Comparison of ENCODE assay signal across 18 cellular contexts in genomic region chr3:25775936-25776335, GRCh38. TPM values are rescaled to one million over a fixed set of nuclear protein-coding genes. Genes with fewer than 3 reads are reported as not detected.
A peak's percentile ranks its signal among the peaks of the same experiment; 100 is the strongest.
DNase-seq lines count a peak whose midpoint lies in the region; ATAC-seq and TF ChIP-seq lines count a peak whose summit lies in the region.
"Had no signal": no experiment of that assay in that cellular context is flagged by ENCODE, and none has a peak within 500 bp of the region (broad histone marks: within the 10 kb centered on the region; RNA-seq: fewer than 3 reads in every experiment).

No MANE protein-coding gene starts in this region.

- peaks cover 21% of the 10 kb centered on the region for H4K20me1 ChIP-seq in BLaER1

- intact Hi-C loops in tibial artery (cut with DNase I; ENCODE audit: low total_unique reads), result no loop called here

- H3K4me1 ChIP-seq in BLaER1 (peaks cover 13% of the 10 kb centered on the region), tibial artery (peaks cover 0 to 5% (median under 1%) of the 10 kb centered on the region in 4 donors)
- H3K4me1 ChIP-seq: ascending aorta, thyroid gland had no signal

- ATAC-seq in GM18909 (IDR thresholded peaks at IDR 0.05; ENCODE audit: poor library complexity, unreplicated experiment) (peak; percentile 79), GM21786 (IDR thresholded peaks at IDR 0.05; ENCODE audit: unreplicated experiment) (peak; percentile 59), HG03378 (IDR thresholded peaks at IDR 0.05; ENCODE audit: unreplicated experiment) (peak; percentile 71)
- ATAC-seq: gastroesophageal sphincter, pancreas had no signal

- no peak for TF ChIP-seq CTCF in tibial artery (IDR thresholded peaks at IDR 0.05)

- H3K9me3 ChIP-seq in BLaER1 (peaks cover 76% of the 10 kb centered on the region), tibial artery (peaks cover 0 to 5% (median 0%) of the 10 kb centered on the region in 3 donors), MG63 (no peaks in the 10 kb centered on the region)
- H3K9me3 ChIP-seq: gastroesophageal sphincter, pancreas, thyroid gland had no signal

- H3K27ac ChIP-seq in BLaER1 (no peak overlapping the region), tibial artery (no peak overlapping the region)
- H3K27ac ChIP-seq: ascending aorta, gastroesophageal sphincter, pancreas, thyroid gland, VCaP had no signal

- peaks cover 83% of the 10 kb centered on the region for H3K36me3 ChIP-seq in BLaER1
- H3K36me3 ChIP-seq in tibial artery, result peaks cover 41 to 47% (median 43%) of the 10 kb centered on the region in 3 donors
- H3K36me3 ChIP-seq in MG63, result peaks cover 17% of the 10 kb centered on the region

- H3K27me3 ChIP-seq in BLaER1 (no peaks in the 10 kb centered on the region), tibial artery (no peaks in the 10 kb centered on the region), MG63 (no peaks in the 10 kb centered on the region)
- H3K27me3 ChIP-seq: ascending aorta, gastroesophageal sphincter, pancreas, thyroid gland had no signal

- DNase-seq in epidermal melanocyte (ENCODE audit: insufficient read length, low spot score) (no peak), tibial artery (no peak), NCI-H2107 treated with DMSO at 0.1 percent for 48 hours (lab: John Stamatoyannopoulos, UW; ENCODE audit: unreplicated experiment) (no peak), MG63 (no peak)
- DNase-seq: activated effector memory CD4-positive, alpha-beta T cell treated with anti-CD3 and anti-CD28 coated beads, Interleukin-2, amount 50 U/mL, for 16 hours; IMR-90; NK-92 treated with Interleukin-12 subunit alpha and Interleukin-12 subunit beta, amount 100 ng/mL, for 24 hours; pancreas; stimulated activated CD4-positive, alpha-beta T cell treated with anti-CD3 and anti-CD28 coated beads, Interleukin-2, amount 100 ng/mL, for 48 hours; stimulated activated CD8-positive, alpha-beta memory T cell treated with anti-CD3 and anti-CD28 coated beads, Interleukin-4, amount 100 ng/mL, for 48 hours; thyroid gland had no signal

- 0 out of 2 replicates have a peak overlapping the region, but pooled peaks have one; percentile 34 for H3K4me3 ChIP-seq in BLaER1
- H3K4me3 ChIP-seq in tibial artery, result no peak overlapping the region
- H3K4me3 ChIP-seq in MG63, result no peak overlapping the region
- H3K4me3 ChIP-seq: ascending aorta, gastroesophageal sphincter, pancreas, thyroid gland had no signal

- no peak overlapping the region for H3K4me2 ChIP-seq in BLaER1

- no peak overlapping the region for H3K9ac ChIP-seq in BLaER1

RNA-seq across cellular contexts. Expression of gene NGLY1, which starts 7.3 kb away (rescaled TPM):
- total RNA-seq in MG63 (2014; rRNA removed; shearing (Covaris generic); ENCODE audit: low replicate concordance), result 27.4 and 32.0 TPM in 2 replicates

RNA-seq across cellular contexts. Expression of gene OXSM, which starts 14.0 kb away (rescaled TPM):
- total RNA-seq in MG63 (2014; rRNA removed; shearing (Covaris generic); ENCODE audit: low replicate concordance), result 20.2 and 23.2 TPM in 2 replicates
- total RNA-seq: ascending aorta had no signal
